1 cellular context compared by ENCODE assay signal in the genomic region with DNA sequence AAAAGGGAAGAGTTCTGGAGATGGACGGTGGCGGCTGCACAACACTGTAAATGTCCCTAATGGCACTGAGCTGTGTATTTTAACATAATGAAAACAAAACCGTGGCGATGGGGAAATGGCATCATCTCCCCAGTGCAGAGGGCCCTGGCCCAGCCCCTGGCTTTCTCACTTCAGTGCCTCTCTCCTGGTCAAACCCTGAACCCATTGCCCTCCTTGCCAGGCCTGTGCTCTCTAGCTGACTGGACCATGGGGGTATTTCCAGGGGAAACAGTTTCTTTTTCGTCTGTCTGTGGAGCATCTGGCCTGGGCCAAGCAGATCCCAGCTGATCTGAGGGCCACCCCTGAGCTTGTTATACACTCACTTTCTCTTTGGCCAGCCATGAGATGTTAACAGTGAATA.
TF ChIP-seq lines count a peak whose summit lies in the region.

No MANE protein-coding gene starts in this region.

TF ChIP-seq in GM12878, 131 proteins besides CTCF, POLR2A, EP300 and RAD21:
- TF ChIP-seq IKZF1 (conservative IDR thresholded peaks at IDR 0.05) (no peak), SP1 (IDR thresholded peaks at IDR 0.05; ENCODE audit: low read depth, low read length) (no peak), BMI1 (IDR thresholded peaks at IDR 0.05; ENCODE audit: borderline replicate concordance) (no peak), GATAD2B (conservative IDR thresholded peaks at IDR 0.05; ENCODE audit: low read depth) (no peak), ETV6 (conservative IDR thresholded peaks at IDR 0.05 in 1 of 2, IDR thresholded peaks at IDR 0.05 in 1 of 2; ENCODE audit: borderline replicate concordance in 1 of 2, low read depth in 1 of 2) (no peak), CBX5 (IDR thresholded peaks at IDR 0.05; ENCODE audit: low read depth) (no peak), JUND (IDR thresholded peaks at IDR 0.05; ENCODE audit: low read depth, low read length) (no peak), MTA2 (IDR thresholded peaks at IDR 0.05; ENCODE audit: low read depth) (no peak), CBFB (IDR thresholded peaks at IDR 0.05; ENCODE audit: low read depth) (no peak), RCOR1 (conservative IDR thresholded peaks at IDR 0.05; ENCODE audit: low read depth, low read length) (no peak), IKZF2 (IDR thresholded peaks at IDR 0.05) (no peak), TAF1 (IDR thresholded peaks at IDR 0.05; ENCODE audit: borderline replicate concordance, low read depth, low read length) (no peak), MEF2B (IDR thresholded peaks at IDR 0.05; ENCODE audit: partially characterized antibody, poor library complexity, severe bottlenecking) (no peak), MYC (IDR thresholded peaks at IDR 0.05; ENCODE audit: insufficient read depth, insufficient read length, insufficient replicate concordance, low read length, severe bottlenecking) (no peak)
- TF ChIP-seq, protein P1, sequence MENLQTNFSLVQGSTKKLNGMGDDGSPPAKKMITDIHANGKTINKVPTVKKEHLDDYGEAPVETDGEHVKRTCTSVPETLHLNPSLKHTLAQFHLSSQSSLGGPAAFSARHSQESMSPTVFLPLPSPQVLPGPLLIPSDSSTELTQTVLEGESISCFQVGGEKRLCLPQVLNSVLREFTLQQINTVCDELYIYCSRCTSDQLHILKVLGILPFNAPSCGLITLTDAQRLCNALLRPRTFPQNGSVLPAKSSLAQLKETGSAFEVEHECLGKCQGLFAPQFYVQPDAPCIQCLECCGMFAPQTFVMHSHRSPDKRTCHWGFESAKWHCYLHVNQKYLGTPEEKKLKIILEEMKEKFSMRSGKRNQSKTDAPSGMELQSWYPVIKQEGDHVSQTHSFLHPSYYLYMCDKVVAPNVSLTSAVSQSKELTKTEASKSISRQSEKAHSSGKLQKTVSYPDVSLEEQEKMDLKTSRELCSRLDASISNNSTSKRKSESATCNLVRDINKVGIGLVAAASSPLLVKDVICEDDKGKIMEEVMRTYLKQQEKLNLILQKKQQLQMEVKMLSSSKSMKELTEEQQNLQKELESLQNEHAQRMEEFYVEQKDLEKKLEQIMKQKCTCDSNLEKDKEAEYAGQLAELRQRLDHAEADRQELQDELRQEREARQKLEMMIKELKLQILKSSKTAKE (IDR thresholded peaks at IDR 0.05; ENCODE audit: low read depth, poor library complexity, severe bottlenecking) = no peak
- TF ChIP-seq, protein P2, sequence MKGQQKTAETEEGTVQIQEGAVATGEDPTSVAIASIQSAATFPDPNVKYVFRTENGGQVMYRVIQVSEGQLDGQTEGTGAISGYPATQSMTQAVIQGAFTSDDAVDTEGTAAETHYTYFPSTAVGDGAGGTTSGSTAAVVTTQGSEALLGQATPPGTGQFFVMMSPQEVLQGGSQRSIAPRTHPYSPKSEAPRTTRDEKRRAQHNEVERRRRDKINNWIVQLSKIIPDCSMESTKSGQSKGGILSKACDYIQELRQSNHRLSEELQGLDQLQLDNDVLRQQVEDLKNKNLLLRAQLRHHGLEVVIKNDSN (IDR thresholded peaks at IDR 0.05; ENCODE audit: borderline replicate concordance, extremely low read length, insufficient read depth, low read depth, low read length) = no peak
- TF ChIP-seq, protein P3, sequence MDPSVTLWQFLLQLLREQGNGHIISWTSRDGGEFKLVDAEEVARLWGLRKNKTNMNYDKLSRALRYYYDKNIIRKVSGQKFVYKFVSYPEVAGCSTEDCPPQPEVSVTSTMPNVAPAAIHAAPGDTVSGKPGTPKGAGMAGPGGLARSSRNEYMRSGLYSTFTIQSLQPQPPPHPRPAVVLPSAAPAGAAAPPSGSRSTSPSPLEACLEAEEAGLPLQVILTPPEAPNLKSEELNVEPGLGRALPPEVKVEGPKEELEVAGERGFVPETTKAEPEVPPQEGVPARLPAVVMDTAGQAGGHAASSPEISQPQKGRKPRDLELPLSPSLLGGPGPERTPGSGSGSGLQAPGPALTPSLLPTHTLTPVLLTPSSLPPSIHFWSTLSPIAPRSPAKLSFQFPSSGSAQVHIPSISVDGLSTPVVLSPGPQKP (IDR thresholded peaks at IDR 0.05; ENCODE audit: low read depth, low read length) = no peak
- TF ChIP-seq, protein P4, sequence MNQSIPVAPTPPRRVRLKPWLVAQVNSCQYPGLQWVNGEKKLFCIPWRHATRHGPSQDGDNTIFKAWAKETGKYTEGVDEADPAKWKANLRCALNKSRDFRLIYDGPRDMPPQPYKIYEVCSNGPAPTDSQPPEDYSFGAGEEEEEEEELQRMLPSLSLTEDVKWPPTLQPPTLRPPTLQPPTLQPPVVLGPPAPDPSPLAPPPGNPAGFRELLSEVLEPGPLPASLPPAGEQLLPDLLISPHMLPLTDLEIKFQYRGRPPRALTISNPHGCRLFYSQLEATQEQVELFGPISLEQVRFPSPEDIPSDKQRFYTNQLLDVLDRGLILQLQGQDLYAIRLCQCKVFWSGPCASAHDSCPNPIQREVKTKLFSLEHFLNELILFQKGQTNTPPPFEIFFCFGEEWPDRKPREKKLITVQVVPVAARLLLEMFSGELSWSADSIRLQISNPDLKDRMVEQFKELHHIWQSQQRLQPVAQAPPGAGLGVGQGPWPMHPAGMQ (IDR thresholded peaks at IDR 0.05; ENCODE audit: borderline replicate concordance) = no peak
